ENCODE assay signal across 8 cellular contexts in genomic region chr1:19468397-19468956, GRCh38. TPM values are rescaled to one million over a fixed set of nuclear protein-coding genes. Genes with fewer than 3 reads are reported as not detected.
A peak's percentile ranks its signal among the peaks of the same experiment; 100 is the strongest.
DNase-seq lines count a peak whose midpoint lies in the region; ATAC-seq and TF ChIP-seq lines count a peak whose summit lies in the region.

No MANE protein-coding gene starts in this region.

- H3K79me1 ChIP-seq in mesenchymal stem cell (replicated peaks; ENCODE audit: low read length, poor library complexity, severe bottlenecking): no peaks in the 10 kb centered on the region

- peak overlapping the region in 1 of 2 experiments; percentile 78 for H3K14ac ChIP-seq in mesenchymal stem cell (ENCODE audit: low read length in 2 of 2)

- peak overlapping the region; percentile 13 for H3K4me2 ChIP-seq in GM23248 (ENCODE audit: unreplicated experiment)
- peak overlapping the region; percentile 47; the same call in 1 of the 2 replicates for H3K4me2 ChIP-seq in PC-9
- H3K4me2 ChIP-seq in mesenchymal stem cell (ENCODE audit: low read length, poor library complexity, severe bottlenecking): no peak overlapping the region

- H3F3A ChIP-seq in GM23248 (ENCODE audit: insufficient read depth) (peaks cover 50% of the 10 kb centered on the region), PC-9 (ENCODE audit: insufficient read depth, low read depth) (peaks cover 8% of the 10 kb centered on the region; the same call in 1 of the 2 replicates)

- no peaks in the 10 kb centered on the region for H3K27me3 Mint-ChIP-seq in activated naive CD8-positive, alpha-beta T cell treated with anti-CD3 and anti-CD28 coated beads for 36 hours

- BruUV-seq in PC-9 (replicated peaks; lab: Mats Ljungman, UMichigan): no TSS peak

- DNase-seq in GM23248: no peak
- DNase-seq in PC-9: peak in 1 of 2 experiments; percentile 48
- DNase-seq in activated naive CD8-positive, alpha-beta T cell treated with anti-CD3 and anti-CD28 coated beads for 36 hours: peak; percentile 65
- DNase-seq in mesenchymal stem cell: no peak
- peak in 1 of 49 donors; percentile 33 for DNase-seq in substantia nigra (lab: John Stamatoyannopoulos, UW)
- DNase-seq in cerebellum (ENCODE audit: low spot score): no peak

- H2AK5ac ChIP-seq in mesenchymal stem cell (ENCODE audit: low read length, severe bottlenecking): peak overlapping the region; percentile 19

- peak overlapping the region; percentile 33 for H2BK15ac ChIP-seq in mesenchymal stem cell (ENCODE audit: low read depth, poor library complexity, severe bottlenecking)

- H3K79me2 ChIP-seq in GM23248 (ENCODE audit: insufficient read depth) (peaks cover 100% of the 10 kb centered on the region), PC-9 (ENCODE audit: low read depth) (peaks cover 75% of the 10 kb centered on the region)

- peak overlapping the region; percentile 50 for H3K27ac ChIP-seq in C4-2B
- peak overlapping the region; percentile 56 for H3K27ac ChIP-seq in GM23248
- no peak overlapping the region for H3K27ac ChIP-seq in PC-9
- H3K27ac ChIP-seq in mesenchymal stem cell (ENCODE audit: low read length, poor library complexity, severe bottlenecking): peak overlapping the region; percentile 55
- H3K27ac ChIP-seq in substantia nigra (ENCODE audit: low read depth, low read length, poor library complexity, severe bottlenecking): peak overlapping the region; percentile 44

- no peak for ATAC-seq in HG02610 (IDR thresholded peaks at IDR 0.05; ENCODE audit: unreplicated experiment)

- H3K4me3 ChIP-seq in GM23248 (no peak overlapping the region), PC-9 (no peak overlapping the region), mesenchymal stem cell (ENCODE audit: insufficient read depth in 1 of 2, low read depth in 1 of 2, low read length in 2 of 2) (peak overlapping the region in 1 of 2 experiments; percentile 27)

- H4K8ac ChIP-seq in mesenchymal stem cell (ENCODE audit: low read length): no peak overlapping the region

- no peak overlapping the region for H2BK120ac ChIP-seq in mesenchymal stem cell (ENCODE audit: low read depth, low read length)

- 78 to 83% methylated on average over 15 of the region's 15 CpGs for WGBS in GM23248 (ENCODE audit: low coverage in 1 of 2, low lambda C conversion rate in 2 of 2, missing lambda C conversion rate in 2 of 2), 2 experiments
- WGBS in mesenchymal stem cell: 63% methylated on average over 15 of the region's 15 CpGs

- H3K9ac ChIP-seq in GM23248 (no peak overlapping the region), mesenchymal stem cell (ENCODE audit: low read length) (peak overlapping the region; percentile 59)

- intact Hi-C loops in PC-9 (cut with micrococcal nuclease; ENCODE audit: unreplicated experiment): loop anchor here (2.0 kb wide), 1 partner anchor 28 kb away; no protein-coding TSS in a partner anchor

- peaks cover 80% of the 10 kb centered on the region for H3K4me1 Mint-ChIP-seq in activated naive CD8-positive, alpha-beta T cell treated with anti-CD3 and anti-CD28 coated beads for 36 hours

- H3K4me3 Mint-ChIP-seq in activated naive CD8-positive, alpha-beta T cell treated with anti-CD3 and anti-CD28 coated beads for 36 hours: peak overlapping the region; percentile 68

- H4K91ac ChIP-seq in mesenchymal stem cell (ENCODE audit: low read length): no peak overlapping the region

- no peak overlapping the region for H2AFZ ChIP-seq in GM23248
- H2AFZ ChIP-seq in PC-9: no peak overlapping the region
- no peak overlapping the region for H2AFZ ChIP-seq in mesenchymal stem cell (ENCODE audit: low read depth, low read length)

- H3K18ac ChIP-seq in mesenchymal stem cell (ENCODE audit: low read depth in 1 of 2, low read length in 2 of 2): peak overlapping the region; percentile 50 to 93

- peaks cover 42% of the 10 kb centered on the region for H3K36me3 Mint-ChIP-seq in activated naive CD8-positive, alpha-beta T cell treated with anti-CD3 and anti-CD28 coated beads for 36 hours

- H3K23ac ChIP-seq in mesenchymal stem cell (ENCODE audit: low read length in 2 of 2): peak overlapping the region in 1 of 2 experiments; percentile 91

- peaks cover 4% of the 10 kb centered on the region for H3K9me3 Mint-ChIP-seq in activated naive CD8-positive, alpha-beta T cell treated with anti-CD3 and anti-CD28 coated beads for 36 hours

- POLR2A ChIA-PET in PC-9 (lab: Charles Lee; ENCODE audit: unreplicated experiment): no interaction called here

- H3K9me3 ChIP-seq in GM23248 (ENCODE audit: low read depth) (no peaks in the 10 kb centered on the region), PC-9 (ENCODE audit: insufficient read depth, low read depth) (no peaks in the 10 kb centered on the region), mesenchymal stem cell (ENCODE audit: control insufficient read depth, low read length) (no peaks in the 10 kb centered on the region)

- H4K20me1 ChIP-seq in GM23248 (ENCODE audit: insufficient read depth) (peaks cover 38% of the 10 kb centered on the region; the same call in 1 of the 2 replicates), PC-9 (ENCODE audit: insufficient read depth) (peaks cover 28% of the 10 kb centered on the region)

- H3K4ac ChIP-seq in mesenchymal stem cell (ENCODE audit: low read depth in 1 of 2, low read length in 2 of 2): peak overlapping the region in 1 of 2 experiments; percentile 81

- TF ChIP-seq CTCF in C4-2B (conservative IDR thresholded peaks at IDR 0.05) (no peak), PC-9 (conservative IDR thresholded peaks at IDR 0.05) (no peak)

- H3K9me2 ChIP-seq in GM23248 (ENCODE audit: insufficient read depth) (no peaks in the 10 kb centered on the region), PC-9 (ENCODE audit: insufficient read depth) (no peaks in the 10 kb centered on the region)

- CTCF ChIA-PET in PC-9 (lab: Charles Lee): interaction anchor here (0.6 kb wide), 1 partner anchor 127 kb away, joined by 3 read pairs; no protein-coding TSS in a partner anchor

- H3K27ac Mint-ChIP-seq in activated naive CD8-positive, alpha-beta T cell treated with anti-CD3 and anti-CD28 coated beads for 36 hours: peak overlapping the region; percentile 92

- in situ Hi-C loops in GM23248 (cut with MboI): no loop called here

- peak overlapping the region; percentile 20 for H2BK5ac ChIP-seq in mesenchymal stem cell (ENCODE audit: low read depth, low read length, poor library complexity, severe bottlenecking)

- H3K4me1 ChIP-seq in GM23248 (ENCODE audit: insufficient read depth) (peaks cover 45% of the 10 kb centered on the region), PC-9 (replicated peaks; ENCODE audit: insufficient read depth) (peaks cover 16% of the 10 kb centered on the region), mesenchymal stem cell (ENCODE audit: control insufficient read depth, insufficient read depth, low read depth, low read length) (peaks cover 32% of the 10 kb centered on the region)

- peak overlapping the region in 1 of 2 experiments; percentile 82 for H2BK12ac ChIP-seq in mesenchymal stem cell (ENCODE audit: low read length in 2 of 2)

- H3K36me3 ChIP-seq in GM23248 (ENCODE audit: low read depth): peaks cover 7% of the 10 kb centered on the region; the same call in 1 of the 2 replicates
- no peaks in the 10 kb centered on the region for H3K36me3 ChIP-seq in PC-9 (ENCODE audit: low read depth)
- H3K36me3 ChIP-seq in mesenchymal stem cell (ENCODE audit: control insufficient read depth in 1 of 2, insufficient read depth in 2 of 2, low read depth in 1 of 2, low read length in 2 of 2): peaks cover 23 to 45% of the 10 kb centered on the region in 2 experiments

- H3K27me3 ChIP-seq in GM23248 (replicated peaks; ENCODE audit: insufficient read depth) (no peaks in the 10 kb centered on the region), PC-9 (ENCODE audit: insufficient read depth, low read depth) (no peaks in the 10 kb centered on the region), mesenchymal stem cell (ENCODE audit: control insufficient read depth in 1 of 2, insufficient read depth in 1 of 2, low read length in 2 of 2) (no peaks in the 10 kb centered on the region)

RNA-seq across cellular contexts. Expression of gene CAPZB, which starts 16.9 kb away (rescaled TPM):
- total RNA-seq in GM23248 (2014; rRNA removed; shearing (Covaris generic)): 188 and 229 TPM in 2 replicates
- polyA plus RNA-seq in GM23248 (2016; fragmentation: Nextera tagmentation; extraction: Ambion mirVana): 494 and 506 TPM in 2 replicates
- total RNA-seq in PC-9 (2021) (222 and 274 TPM in 2 replicates), cerebellum (45.8 TPM)
- total RNA-seq in activated naive CD8-positive, alpha-beta T cell treated with anti-CD3 and anti-CD28 coated beads for 36 hours: 100 to 1,000 TPM; 324 to 332 TPM
- polyA plus RNA-seq in mesenchymal stem cell (2013, experiment 1 of 2): 431 TPM
- polyA plus RNA-seq in mesenchymal stem cell (2013, experiment 2 of 2): 426 TPM
